ENCODE assay signal across 13 cellular contexts in genomic region chr16:29192329-29193247, GRCh38.
A peak's percentile ranks its signal among the peaks of the same experiment; 100 is the strongest.
DNase-seq lines count a peak whose midpoint lies in the region; ATAC-seq and TF ChIP-seq lines count a peak whose summit lies in the region.
"Had no signal": no experiment of that assay in that cellular context is flagged by ENCODE, and none has a peak within 500 bp of the region (broad histone marks: within the 10 kb centered on the region; RNA-seq: fewer than 3 reads in every experiment).

No MANE protein-coding gene starts in this region.

- H3K4me3 ChIP-seq in cardiac muscle cell (no peak overlapping the region), NT2/D1 (ENCODE audit: insufficient read length, low read depth) (no peak overlapping the region), uterus (no peak overlapping the region), sigmoid colon (no peak overlapping the region)

- no peak overlapping the region for H3K4me3 Mint-ChIP-seq in glutamatergic neuron (ENCODE audit: unreplicated experiment)
- H3K4me3 Mint-ChIP-seq: T-cell had no signal

- peak overlapping the region; percentile 42 for H3K9ac ChIP-seq in NT2/D1 (ENCODE audit: insufficient read length, low read depth)

- no peak for TF ChIP-seq POLR2A in uterus (IDR thresholded peaks at IDR 0.05)
- no peak for TF ChIP-seq POLR2A in sigmoid colon (IDR thresholded peaks at IDR 0.05)

- H3K4me1 Mint-ChIP-seq in glutamatergic neuron (ENCODE audit: low read depth, unreplicated experiment) = peaks cover 11% of the 10 kb centered on the region

- 90 to 92% methylated on average over 17 of the region's 17 CpGs for WGBS in sigmoid colon, 2 donors

- H3K36me3 Mint-ChIP-seq in glutamatergic neuron (ENCODE audit: unreplicated experiment) = no peaks in the 10 kb centered on the region

- no peak for DNase-seq in cardiac muscle cell (ENCODE audit: low read depth in 1 of 2, low spot score in 1 of 2)
- DNase-seq in left cardiac atrium = no peak
- DNase-seq in NT2/D1 (ENCODE audit: low read depth, low spot score) = no peak
- DNase-seq in glutamatergic neuron = no peak
- peak; percentile 16 to 19 for DNase-seq in uterus
- DNase-seq in A172 (ENCODE audit: low spot score) = no peak
- DNase-seq in sigmoid colon = no peak
- no peak for DNase-seq in SK-N-DZ (ENCODE audit: low spot score)
- DNase-seq: caudate nucleus; kidney glomerular epithelial cell; NCI-H774; stimulated activated CD4-positive, alpha-beta T cell treated with anti-CD3 and anti-CD28 coated beads, Interleukin-2, amount 100 ng/mL, for 24 hours had no signal

- no peaks in the 10 kb centered on the region for H3K27me3 Mint-ChIP-seq in glutamatergic neuron (ENCODE audit: unreplicated experiment)
- H3K27me3 Mint-ChIP-seq: T-cell had no signal

- peak overlapping the region; percentile 34 for H3K27ac Mint-ChIP-seq in glutamatergic neuron (ENCODE audit: unreplicated experiment)
- H3K27ac Mint-ChIP-seq: T-cell had no signal

- intact Hi-C loops in left cardiac atrium (cut with DNase I) = no loop called here
- intact Hi-C loops in uterus (cut with DNase I; ENCODE audit: low total_unique reads) = no loop called here
- intact Hi-C loops in sigmoid colon (cut with DNase I) = no loop called here

- TF ChIP-seq CTCF in cardiac muscle cell (IDR thresholded peaks at IDR 0.05; ENCODE audit: low read depth, low read length) (peak; percentile 13), glutamatergic neuron (IDR thresholded peaks at IDR 0.05; ENCODE audit: partially characterized antibody, unreplicated experiment) (no peak), uterus (IDR thresholded peaks at IDR 0.05) (no peak), sigmoid colon (IDR thresholded peaks at IDR 0.05) (no peak)

- H3K9me3 ChIP-seq in cardiac muscle cell (ENCODE audit: low read depth) (no peaks in the 10 kb centered on the region), NT2/D1 (ENCODE audit: insufficient read depth, low read length) (no peaks in the 10 kb centered on the region), uterus (no peaks in the 10 kb centered on the region), sigmoid colon (no peaks in the 10 kb centered on the region)

- no peak for TF ChIP-seq EP300 in sigmoid colon (IDR thresholded peaks at IDR 0.05)

- H3K36me3 ChIP-seq in cardiac muscle cell (no peaks in the 10 kb centered on the region), NT2/D1 (ENCODE audit: insufficient read depth, insufficient read length, low read length) (no peaks in the 10 kb centered on the region), uterus (no peaks in the 10 kb centered on the region), sigmoid colon (no peaks in the 10 kb centered on the region)

- H3K27ac ChIP-seq in cardiac muscle cell (no peak overlapping the region), uterus (no peak overlapping the region), sigmoid colon (peak overlapping the region in 2 of 4 donors; percentile 72 to 74)

- no peaks in the 10 kb centered on the region for H3K27me3 ChIP-seq in cardiac muscle cell
- no peaks in the 10 kb centered on the region for H3K27me3 ChIP-seq in NT2/D1 (ENCODE audit: insufficient read depth, insufficient read length)
- H3K27me3 ChIP-seq in uterus = no peaks in the 10 kb centered on the region
- H3K27me3 ChIP-seq in sigmoid colon = no peaks in the 10 kb centered on the region

- no peaks in the 10 kb centered on the region for H3K4me1 ChIP-seq in cardiac muscle cell (ENCODE audit: low read depth)
- peaks cover 10% of the 10 kb centered on the region for H3K4me1 ChIP-seq in NT2/D1 (ENCODE audit: insufficient read depth, insufficient read length)
- H3K4me1 ChIP-seq in uterus = no peaks in the 10 kb centered on the region
- peaks cover 0 to 38% (median 20%) of the 10 kb centered on the region in 4 donors for H3K4me1 ChIP-seq in sigmoid colon

- no peak for ATAC-seq in left cardiac atrium

- peaks cover 2% of the 10 kb centered on the region for H3K9me3 Mint-ChIP-seq in glutamatergic neuron (ENCODE audit: unreplicated experiment)
- H3K9me3 Mint-ChIP-seq: T-cell had no signal

Comparison
In these comparisons a context has a peak if more than half of its experiments do, and no peak if none do; other contexts are left out.
1. DNase-seq: peak in uterus (2 of 2); none in cardiac muscle cell (0 of 2), left cardiac atrium (single experiment), NT2/D1 (single experiment), glutamatergic neuron (single experiment), A172 (single experiment), sigmoid colon (single experiment) and SK-N-DZ (single experiment).